8 cellular contexts compared by ENCODE assay signal in genomic region chr3:197002701-197003454, GRCh38. TPM values are rescaled to one million over a fixed set of nuclear protein-coding genes. Genes with fewer than 3 reads are reported as not detected.
A peak's percentile ranks its signal among the peaks of the same experiment; 100 is the strongest.
DNase-seq lines count a peak whose midpoint lies in the region; ATAC-seq and TF ChIP-seq lines count a peak whose summit lies in the region.

No MANE protein-coding gene starts in this region.

- no peak for TF ChIP-seq CTCF in kidney epithelial cell (IDR thresholded peaks at IDR 0.05; ENCODE audit: insufficient read depth, low read length, poor library complexity, severe bottlenecking)

- no peaks in the 10 kb centered on the region for H3K36me3 ChIP-seq in kidney epithelial cell (ENCODE audit: control insufficient read depth, insufficient read depth, low read length)

- no peaks in the 10 kb centered on the region for H3K27me3 ChIP-seq in kidney epithelial cell (ENCODE audit: control insufficient read depth, insufficient read depth, low read length)

- DNase-seq in NCI-H748 (lab: John Stamatoyannopoulos, UW; ENCODE audit: unreplicated experiment) = peak; percentile 77
- no peak for DNase-seq in NCI-H748 treated with DMSO at 0.1 percent for 48 hours (lab: John Stamatoyannopoulos, UW)
- peak; percentile 95 for DNase-seq in NCI-H1436 (lab: John Stamatoyannopoulos, UW)
- peak; percentile 53 to 62 (median 60) for DNase-seq in activated CD4-positive, CD25-positive, alpha-beta regulatory T cell (lab: John Stamatoyannopoulos, UW)
- peak; percentile 77 for DNase-seq in central memory CD4-positive, alpha-beta T cell
- DNase-seq in kidney epithelial cell (ENCODE audit: low read depth) = peak; percentile 28
- DNase-seq in stimulated activated CD4-positive, alpha-beta T cell treated with anti-CD3 and anti-CD28 coated beads, Interleukin-1b, Interleukin-23, amount 100 ng/mL, for 1 hour (ENCODE audit: low read depth in 2 of 2) = peak; percentile 58 to 72

- peak overlapping the region; percentile 57 for H3K4me3 ChIP-seq in kidney epithelial cell (ENCODE audit: low read depth, low read length)

- peak; percentile 75 for ATAC-seq in HG02763 (IDR thresholded peaks at IDR 0.05; ENCODE audit: unreplicated experiment)

RNA-seq across cellular contexts. Expression of gene MELTF, which starts 26.7 kb away (rescaled TPM):
- total RNA-seq in kidney epithelial cell = 28.6 and 33.8 TPM in 2 replicates

RNA-seq across cellular contexts. Expression of gene PIGZ, which starts 34.2 kb away (rescaled TPM):
- 0.88 and 1.1 TPM in 2 replicates for total RNA-seq in kidney epithelial cell
